Comparison of ENCODE assay signal across 9 cellular contexts in genomic region chr5:95631991-95632675, GRCh38. TPM values are rescaled to one million over a fixed set of nuclear protein-coding genes. Genes with fewer than 3 reads are reported as not detected.
DNase-seq lines count a peak whose midpoint lies in the region; ATAC-seq and TF ChIP-seq lines count a peak whose summit lies in the region.
"Had no signal": no experiment of that assay in that cellular context is flagged by ENCODE, and none has a peak within 500 bp of the region (broad histone marks: within the 10 kb centered on the region; RNA-seq: fewer than 3 reads in every experiment).

No MANE protein-coding gene starts in this region.

- H3K4me1 ChIP-seq in SJSA1 (replicated peaks), result peaks cover 20% of the 10 kb centered on the region
- peaks cover 10% of the 10 kb centered on the region for H3K4me1 ChIP-seq in mucosa of descending colon (ENCODE audit: low read depth)

- H3K27me3 ChIP-seq in SJSA1 (replicated peaks), result no peaks in the 10 kb centered on the region

- peaks cover 16% of the 10 kb centered on the region for H3K36me3 Mint-ChIP-seq in activated naive CD4-positive, alpha-beta T cell treated with anti-CD3 and anti-CD28 coated beads, Interleukin-2, amount 10 ng/mL, durations not matched to agents 7 days and 5 days

- peaks cover 14% of the 10 kb centered on the region for H3K9me3 Mint-ChIP-seq in activated naive CD4-positive, alpha-beta T cell treated with anti-CD3 and anti-CD28 coated beads, Interleukin-2, amount 10 ng/mL, durations not matched to agents 7 days and 5 days

- no peak overlapping the region for H3K4me3 Mint-ChIP-seq in activated naive CD4-positive, alpha-beta T cell treated with anti-CD3 and anti-CD28 coated beads, Interleukin-2, amount 10 ng/mL, durations not matched to agents 7 days and 5 days

- H3K4me3 ChIP-seq in SJSA1 (no peak overlapping the region), mucosa of descending colon (no peak overlapping the region)

- H3K27me3 Mint-ChIP-seq in activated naive CD4-positive, alpha-beta T cell treated with anti-CD3 and anti-CD28 coated beads, Interleukin-2, amount 10 ng/mL, durations not matched to agents 7 days and 5 days, result peaks cover 29% of the 10 kb centered on the region

- no peak for TF ChIP-seq CTCF in mucosa of descending colon (IDR thresholded peaks at IDR 0.05)

- CTCF ChIA-PET in activated naive CD4-positive, alpha-beta T cell treated with anti-CD3 and anti-CD28 coated beads, Interleukin-2, amount 10 ng/mL, durations not matched to agents 7 days and 5 days (lab: Charles Lee), result interaction anchor here (1.0 to 2.2 kb wide), 4 partner anchors 10 to 128 kb away, joined by 3 to 15 read pairs (median 6); partner anchors contain the start of gene RFESD

- peak; percentile 54 to 63 for DNase-seq in SJSA1 (ENCODE audit: low read depth in 1 of 2, low spot score in 2 of 2)
- DNase-seq in activated naive CD4-positive, alpha-beta T cell treated with anti-CD3 and anti-CD28 coated beads, Interleukin-2, amount 10 ng/mL, durations not matched to agents 7 days and 5 days, result peak; percentile 80
- DNase-seq in mucosa of descending colon, result no peak
- no peak for DNase-seq in midbrain (lab: John Stamatoyannopoulos, UW)
- no peak for DNase-seq in iPS-NIHi11 (ENCODE audit: low spot score)
- no peak for DNase-seq in SHP77 (lab: John Stamatoyannopoulos, UW)

- intact Hi-C loops in mucosa of descending colon (cut with DNase I, micrococcal nuclease), result no loop called here

- peak overlapping the region; percentile 93 for H3K27ac Mint-ChIP-seq in activated naive CD4-positive, alpha-beta T cell treated with anti-CD3 and anti-CD28 coated beads, Interleukin-2, amount 10 ng/mL, durations not matched to agents 7 days and 5 days

- H3K9me3 ChIP-seq in SJSA1 (replicated peaks) (no peaks in the 10 kb centered on the region), mucosa of descending colon (no peaks in the 10 kb centered on the region)

- peaks cover 30% of the 10 kb centered on the region for H3K4me1 Mint-ChIP-seq in activated naive CD4-positive, alpha-beta T cell treated with anti-CD3 and anti-CD28 coated beads, Interleukin-2, amount 10 ng/mL, durations not matched to agents 7 days and 5 days

- peak overlapping the region; percentile 76 for H3K27ac ChIP-seq in SJSA1

- peak; percentile 92 for ATAC-seq in GM18520 (IDR thresholded peaks at IDR 0.05; ENCODE audit: unreplicated experiment)
- peak; percentile 92 for ATAC-seq in HG02852 (IDR thresholded peaks at IDR 0.05; ENCODE audit: unreplicated experiment)
- peak; percentile 79 for ATAC-seq in mucosa of descending colon

- H3K36me3 ChIP-seq in SJSA1, result no peaks in the 10 kb centered on the region
- no peaks in the 10 kb centered on the region for H3K36me3 ChIP-seq in mucosa of descending colon (ENCODE audit: low read depth)

RNA-seq across cellular contexts. Expression of gene GPR150, which starts 12.2 kb away (rescaled TPM):
- total RNA-seq in SJSA1 (2014; rRNA removed; shearing (Covaris generic)), result 0.18 TPM in 1 of 2 replicates, not detected in the other
- under 1 TPM; 0.28 to 0.49 (median 0.41) TPM for total RNA-seq in mucosa of descending colon

RNA-seq across cellular contexts. Expression of gene RFESD, which starts 14.4 kb away (rescaled TPM):
- total RNA-seq in SJSA1 (2014; rRNA removed; shearing (Covaris generic)), result 0.72 and 1.7 TPM in 2 replicates
- total RNA-seq in mucosa of descending colon, result 1 to 10 TPM in 2 of 3 donors, under 1 TPM in 1; 0.31 to 2.5 (median 1.4) TPM

RNA-seq across cellular contexts. Expression of gene SPATA9, which starts 50.7 kb away (rescaled TPM):
- 0.56 and 1.4 TPM in 2 replicates for total RNA-seq in SJSA1 (2014; rRNA removed; shearing (Covaris generic))
- 1 to 10 TPM in 1 of 3 donors, under 1 TPM in 2; 0.38 to 1.2 (median 0.39) TPM for total RNA-seq in mucosa of descending colon
- total RNA-seq: activated CD8-positive, alpha-beta memory T cell treated with anti-CD3 and anti-CD28 coated beads for 36 hours had no signal

Comparison
In these comparisons a context has a peak if more than half of its experiments do, and no peak if none do; other contexts are left out.
1. DNase-seq: peak in SJSA1 (2 of 2) and activated naive CD4-positive, alpha-beta T cell treated with anti-CD3 and anti-CD28 coated beads, Interleukin-2, amount 10 ng/mL, durations not matched to agents 7 days and 5 days (single experiment); none in mucosa of descending colon (0 of 3), midbrain (single experiment), iPS-NIHi11 (single experiment) and SHP77 (0 of 2).
2. Peak in every context shown above with its lines, with median percentiles within 50 percentile points of each other: ATAC-seq.